Comparison of ENCODE assay signal across 29 cellular contexts in genomic region chr2:9279426-9279825, GRCh38.
"Had no signal": no experiment of that assay in that cellular context is flagged by ENCODE, and none has a peak within 500 bp of the region (broad histone marks: within the 10 kb centered on the region; RNA-seq: fewer than 3 reads in every experiment).

No MANE protein-coding gene starts in this region.

- H3K4me3 ChIP-seq: body of pancreas, breast epithelium, PC-9, SJCRH30, SK-N-MC had no signal

- H3K9ac ChIP-seq: KMS-11 had no signal

- H3K36me3 ChIP-seq: breast epithelium had no signal

- H3K27me3 ChIP-seq: body of pancreas, breast epithelium, SJCRH30 had no signal

- H3K9me3 ChIP-seq: body of pancreas, breast epithelium, SJCRH30 had no signal

- H3K4me1 ChIP-seq: breast epithelium had no signal

- DNase-seq: activated CD4-positive, alpha-beta T cell treated with anti-CD3 and anti-CD28 coated beads, Interleukin-2, amount 10 ng/mL, durations not matched to agents 24 days and 14 days; activated CD4-positive, alpha-beta T cell treated with anti-CD3 and anti-CD28 coated beads, Interleukin-2, amount 50 U/mL, for 4 hours; activated CD8-positive, alpha-beta T cell treated with anti-CD3 and anti-CD28 coated beads for 36 hours; activated effector memory CD4-positive, alpha-beta T cell treated with anti-CD3 and anti-CD28 coated beads, Interleukin-2, amount 50 U/mL, for 16 hours; activated naive CD4-positive, alpha-beta T cell; activated naive CD4-positive, alpha-beta T cell treated with anti-CD3 and anti-CD28 coated beads, Interleukin-2, amount 50 U/mL, for 16 hours; activated naive CD8-positive, alpha-beta T cell treated with anti-CD3 and anti-CD28 coated beads, Interleukin-2, amount 10 ng/mL, durations not matched to agents 7 days and 5 days; activated T-cell treated with anti-CD3 and anti-CD28 coated beads, Interleukin-2, amount 50 U/mL, for 1 hour; activated T-cell treated with anti-CD3 and anti-CD28 coated beads, Interleukin-2, amount 50 U/mL, for 72 hours; amygdala; body of pancreas; MM.1S; MV-4-11; NCI-H1436 treated with DMSO at 0.1 percent for 48 hours; NCI-H2029 treated with DMSO at 0.1 percent for 48 hours; NCI-H226; NCI-H446 treated with DMSO at 0.1 percent for 48 hours; NCI-H524; NCI-H82; NK-92 treated with Interleukin-12 subunit alpha and Interleukin-12 subunit beta, amount 100 ng/mL, for 24 hours; PC-9; SHP77; T1000 had no signal

- H2AFZ ChIP-seq: PC-9 had no signal

- ATAC-seq: activated CD8-positive, alpha-beta T cell treated with anti-CD3 and anti-CD28 coated beads for 36 hours; activated T-cell treated with anti-CD3 and anti-CD28 coated beads, Interleukin-2, amount 50 U/mL, for 72 hours; activated T-helper 17 cell treated with anti-CD3 and anti-CD28 coated beads, Interleukin-2, amount 50 U/mL, for 72 hours; body of pancreas had no signal

- H3K4me2 ChIP-seq: KMS-11, PC-9 had no signal

- FAIRE-seq: astrocyte had no signal

- H3K27ac ChIP-seq: body of pancreas, breast epithelium, KMS-11, PC-9, SJCRH30, SK-N-MC had no signal
